In genomic region chr3:127762077-127762786, GRCh38 we compare ENCODE assay signal across 9 cellular contexts.
DNase-seq lines count a peak whose midpoint lies in the region; ATAC-seq and TF ChIP-seq lines count a peak whose summit lies in the region.
"Had no signal": no experiment of that assay in that cellular context is flagged by ENCODE, and none has a peak within 500 bp of the region (broad histone marks: within the 10 kb centered on the region; RNA-seq: fewer than 3 reads in every experiment).

No MANE protein-coding gene starts in this region.

- ATAC-seq in GM21423 (IDR thresholded peaks at IDR 0.05; ENCODE audit: unreplicated experiment) (peak; percentile 62), heart left ventricle (peak; percentile 62 to 82 (median 73))
- ATAC-seq: HCT116 had no signal

- H3K4me3 ChIP-seq in GM06990 (replicated peaks; ENCODE audit: low read depth, low read length) (peak overlapping the region; percentile 68), Loucy (ENCODE audit: low read length, poor library complexity, severe bottlenecking) (peak overlapping the region; percentile 78), heart left ventricle (peak overlapping the region in 2 of 12 donors; percentile 23 to 29), subcutaneous abdominal adipose tissue (ENCODE audit: low read depth in 1 of 5, low read length in 5 of 5) (peak overlapping the region in 2 of 5 donors; percentile 1)

- peaks cover 79% of the 10 kb centered on the region for H3K4me1 ChIP-seq in Loucy (ENCODE audit: insufficient read depth, low read length, poor library complexity, severe bottlenecking)
- H3K4me1 ChIP-seq in heart left ventricle = peaks cover 0 to 66% (median 48%) of the 10 kb centered on the region in 12 donors
- peaks cover 10 to 52% (median 40%) of the 10 kb centered on the region in 5 donors for H3K4me1 ChIP-seq in subcutaneous abdominal adipose tissue (ENCODE audit: control insufficient read depth in 5 of 5, insufficient read depth in 5 of 5, low read length in 5 of 5)

- TF ChIP-seq CTCF in GM06990 (IDR thresholded peaks at IDR 0.05; ENCODE audit: insufficient read depth, low read length, poor library complexity, severe bottlenecking) = no peak
- TF ChIP-seq CTCF in Loucy (conservative IDR thresholded peaks at IDR 0.05; ENCODE audit: low read length) = no peak; the same call in 1 of the 2 replicates
- TF ChIP-seq CTCF in heart left ventricle (IDR thresholded peaks at IDR 0.05) = no peak

- H3K27me3 ChIP-seq in GM06990 (replicated peaks; ENCODE audit: control insufficient read depth, insufficient read depth, low read length) = no peaks in the 10 kb centered on the region
- no peaks in the 10 kb centered on the region for H3K27me3 ChIP-seq in Loucy (ENCODE audit: insufficient read depth, low read length, poor library complexity, severe bottlenecking)
- H3K27me3 ChIP-seq in heart left ventricle = no peaks in the 10 kb centered on the region
- H3K27me3 ChIP-seq in subcutaneous abdominal adipose tissue (ENCODE audit: control insufficient read depth in 5 of 5, insufficient read depth in 4 of 5, low read length in 5 of 5) = no peaks in the 10 kb centered on the region

- peak overlapping the region; percentile 91 for H3K4me2 ChIP-seq in Loucy (ENCODE audit: low read depth, low read length, poor library complexity, severe bottlenecking)

- no peaks in the 10 kb centered on the region for H4K20me1 ChIP-seq in Loucy (ENCODE audit: insufficient read depth, low read length, poor library complexity, severe bottlenecking)

- TF ChIP-seq POLR2A in heart left ventricle (IDR thresholded peaks at IDR 0.05) = no peak

- intact Hi-C loops in heart left ventricle (cut with DNase I) = loop anchor here in 3 of 10 donors (5.0 to 10.0 kb wide), 3 partner anchors 203 to 213 kb away; no protein-coding TSS in a partner anchor

- H3K9me3 ChIP-seq in Loucy (ENCODE audit: insufficient read depth, low read depth, low read length) = no peaks in the 10 kb centered on the region
- peaks cover 0 to 2% (median 0%) of the 10 kb centered on the region in 12 donors for H3K9me3 ChIP-seq in heart left ventricle
- no peaks in the 10 kb centered on the region for H3K9me3 ChIP-seq in subcutaneous abdominal adipose tissue (ENCODE audit: control insufficient read depth in 5 of 5, low read length in 5 of 5)

- H3K36me3 ChIP-seq in GM06990 (ENCODE audit: control insufficient read depth, insufficient read depth, low read length) (peaks cover 3% of the 10 kb centered on the region), Loucy (ENCODE audit: insufficient read depth, low read length) (peaks cover 23% of the 10 kb centered on the region; the same call in 1 of the 2 replicates), heart left ventricle (peaks cover 0 to 24% (median 0%) of the 10 kb centered on the region in 9 donors), subcutaneous abdominal adipose tissue (ENCODE audit: control insufficient read depth in 5 of 5, insufficient read depth in 5 of 5, low read length in 5 of 5) (peaks cover 0 to 42% (median 30%) of the 10 kb centered on the region in 5 donors)

- H2AFZ ChIP-seq in Loucy (ENCODE audit: low read length) = no peak overlapping the region

- H3K79me2 ChIP-seq in Loucy (ENCODE audit: insufficient read depth, low read length) = peaks cover 86% of the 10 kb centered on the region

- H3K9me2 ChIP-seq in Loucy (replicated peaks; ENCODE audit: low read depth, low read length) = no peaks in the 10 kb centered on the region

- H3K9ac ChIP-seq in Loucy (ENCODE audit: low read depth, low read length, poor library complexity, severe bottlenecking) (peak overlapping the region; percentile 99), subcutaneous abdominal adipose tissue (ENCODE audit: low read length in 5 of 5) (peak overlapping the region in 1 of 5 donors; percentile 17)

- WGBS in heart left ventricle, 4 donors = 12 to 19% (median 16%) methylated on average over 13 to 15 of the region's 15 CpGs

- H3F3A ChIP-seq in Loucy (ENCODE audit: low read depth) = peaks cover 12% of the 10 kb centered on the region

- DNase-seq in GM06990 (ENCODE audit: extremely low read depth, insufficient read length) (peak; percentile 68), heart left ventricle (peak in 4 of 5 donors; percentile 53 to 75 (median 60)), T-helper 9 cell (no peak), NCI-H510A (lab: John Stamatoyannopoulos, UW) (no peak)
- DNase-seq in activated T-cell treated with anti-CD3 and anti-CD28 coated beads, Interleukin-2, amount 50 U/mL, for 1 hour = no peak

- H3K27ac ChIP-seq in heart left ventricle (peak overlapping the region; percentile 51 to 88 (median 68)), subcutaneous abdominal adipose tissue (ENCODE audit: low read depth, low read length) (peak overlapping the region; percentile 72)

Comparison
In these comparisons a context has a peak if more than half of its experiments do, and no peak if none do; other contexts are left out.
1. DNase-seq: peak in GM06990 (single experiment) and heart left ventricle (4 of 5); none in T-helper 9 cell (single experiment), NCI-H510A (single experiment) and activated T-cell treated with anti-CD3 and anti-CD28 coated beads, Interleukin-2, amount 50 U/mL, for 1 hour (single experiment).